ENCODE assay signal across 28 cellular contexts in the genomic region with DNA sequence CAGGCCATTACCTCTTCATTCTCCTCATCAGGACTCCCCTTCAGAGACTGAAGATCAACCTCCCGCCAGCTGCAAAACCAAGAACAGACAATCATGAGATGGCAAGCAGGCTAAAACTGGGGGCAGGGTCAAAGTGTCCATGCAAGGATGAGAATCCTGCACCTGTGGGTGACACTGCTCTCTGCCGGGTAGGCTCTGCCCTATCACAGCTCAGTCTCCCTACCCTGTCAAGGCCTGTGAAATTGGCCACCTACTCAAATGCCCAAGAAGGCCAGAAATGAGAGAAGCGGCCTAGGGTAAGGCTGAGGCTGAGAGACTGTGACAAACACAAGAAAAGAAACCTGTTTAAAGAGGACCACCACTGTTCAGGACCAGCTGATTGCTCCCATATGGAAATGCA. TPM values are rescaled to one million over a fixed set of nuclear protein-coding genes. Genes with fewer than 3 reads are reported as not detected.
DNase-seq lines count a peak whose midpoint lies in the region; ATAC-seq, FAIRE-seq and TF ChIP-seq lines count a peak whose summit lies in the region.
"Had no signal": no experiment of that assay in that cellular context is flagged by ENCODE, and none has a peak within 500 bp of the region (broad histone marks: within the 10 kb centered on the region; RNA-seq: fewer than 3 reads in every experiment).

No MANE protein-coding gene starts in this region.

- no peak overlapping the region for H3K27ac ChIP-seq in caudate nucleus (ENCODE audit: low read depth, low read length)
- H3K27ac ChIP-seq: SJCRH30 had no signal

- H3K36me3 Mint-ChIP-seq in activated naive CD8-positive, alpha-beta T cell treated with anti-CD3 and anti-CD28 coated beads for 36 hours = peaks cover 41% of the 10 kb centered on the region

- H3K9me3 Mint-ChIP-seq in stimulated activated naive CD8-positive, alpha-beta T cell treated with anti-CD3 and anti-CD28 coated beads, Interleukin-15, amount 100 ng/mL, for 72 hours = no peaks in the 10 kb centered on the region
- H3K9me3 Mint-ChIP-seq in activated naive CD8-positive, alpha-beta T cell treated with anti-CD3 and anti-CD28 coated beads for 36 hours = no peaks in the 10 kb centered on the region
- H3K9me3 Mint-ChIP-seq: CD8-positive, alpha-beta memory T cell had no signal

- FAIRE-seq in GM12891 (lab: Jason Lieb, UNC) = no peak
- FAIRE-seq: G401.6, GM18507, H1 had no signal

- no peaks in the 10 kb centered on the region for H3K27me3 Mint-ChIP-seq in stimulated activated naive CD8-positive, alpha-beta T cell treated with anti-CD3 and anti-CD28 coated beads, Interleukin-15, amount 100 ng/mL, for 72 hours
- H3K27me3 Mint-ChIP-seq in activated naive CD8-positive, alpha-beta T cell treated with anti-CD3 and anti-CD28 coated beads for 36 hours = no peaks in the 10 kb centered on the region

- no peak for DNase-seq in stimulated activated naive CD8-positive, alpha-beta T cell treated with anti-CD3 and anti-CD28 coated beads, Interleukin-15, amount 100 ng/mL, for 72 hours
- DNase-seq in stimulated activated naive CD8-positive, alpha-beta T cell treated with anti-CD3 and anti-CD28 coated beads, Interleukin-15, Interleukin-2, amounts not matched to agents 100 U/mL and 50 U/mL, for 24 hours = no peak
- DNase-seq in activated naive CD8-positive, alpha-beta T cell treated with anti-CD3 and anti-CD28 coated beads for 36 hours = no peak
- DNase-seq in caudate nucleus (lab: John Stamatoyannopoulos, UW) = no peak
- no peak for DNase-seq in GM12891 (ENCODE audit: insufficient read length, low spot score)
- DNase-seq: Calu3; CD8-positive, alpha-beta memory T cell; KBM-7; MM.1S; NCI-H1048; NCI-H1417 treated with DMSO at 0.1 percent for 48 hours; NCI-H1930; NCI-H226; NCI-H510A treated with DMSO at 0.1 percent for 48 hours; NCI-H774; NK-92 treated with Interleukin-12 subunit alpha and Interleukin-12 subunit beta, amount 100 ng/mL, for 24 hours; SJCRH30 had no signal

- peak overlapping the region; percentile 8 to 92 for H3K27ac Mint-ChIP-seq in stimulated activated naive CD8-positive, alpha-beta T cell treated with anti-CD3 and anti-CD28 coated beads, Interleukin-15, amount 100 ng/mL, for 72 hours
- H3K27ac Mint-ChIP-seq in activated naive CD8-positive, alpha-beta T cell treated with anti-CD3 and anti-CD28 coated beads for 36 hours = peak overlapping the region; percentile 14

- no peak overlapping the region for H3K4me3 Mint-ChIP-seq in stimulated activated naive CD8-positive, alpha-beta T cell treated with anti-CD3 and anti-CD28 coated beads, Interleukin-15, amount 100 ng/mL, for 72 hours
- H3K4me3 Mint-ChIP-seq in activated naive CD8-positive, alpha-beta T cell treated with anti-CD3 and anti-CD28 coated beads for 36 hours = no peak overlapping the region
- H3K4me3 Mint-ChIP-seq: CD8-positive, alpha-beta memory T cell had no signal

- no peak for TF ChIP-seq POLR2A in GM12891 (IDR thresholded peaks at IDR 0.05; ENCODE audit: low read depth, low read length)

- ATAC-seq in stimulated activated naive CD8-positive, alpha-beta T cell treated with anti-CD3 and anti-CD28 coated beads, Interleukin-15, amount 100 ng/mL, for 72 hours = no peak
- ATAC-seq in stimulated activated naive CD8-positive, alpha-beta T cell treated with anti-CD3 and anti-CD28 coated beads, Interleukin-15, Interleukin-2, amounts not matched to agents 100 U/mL and 50 U/mL, for 24 hours = no peak
- ATAC-seq in esophagus mucosa (peak; percentile 8), GM21825 (IDR thresholded peaks at IDR 0.05; ENCODE audit: unreplicated experiment) (no peak)
- ATAC-seq: HCT116, Panc1 had no signal

- peaks cover 45% of the 10 kb centered on the region for H3K4me1 Mint-ChIP-seq in stimulated activated naive CD8-positive, alpha-beta T cell treated with anti-CD3 and anti-CD28 coated beads, Interleukin-15, amount 100 ng/mL, for 72 hours
- peaks cover 31% of the 10 kb centered on the region for H3K4me1 Mint-ChIP-seq in activated naive CD8-positive, alpha-beta T cell treated with anti-CD3 and anti-CD28 coated beads for 36 hours

TF ChIP-seq in GM12891, 5 proteins besides CTCF, POLR2A, EP300 and RAD21:
- TF ChIP-seq PAX5 (IDR thresholded peaks at IDR 0.05; ENCODE audit: insufficient read depth, low read length, severe bottlenecking) (no peak), SPI1 (IDR thresholded peaks at IDR 0.05; ENCODE audit: low read depth, low read length) (no peak), POLR2AphosphoS5 (IDR thresholded peaks at IDR 0.05; ENCODE audit: low read depth, low read length) (no peak), TAF1 (IDR thresholded peaks at IDR 0.05; ENCODE audit: low read depth, low read length) (no peak), POU2F2 (IDR thresholded peaks at IDR 0.05; ENCODE audit: low read depth, low read length) (no peak)

RNA-seq across cellular contexts. Expression of gene STH, which starts 34.3 kb away (rescaled TPM):
- not detected for total RNA-seq in activated naive CD8-positive, alpha-beta T cell treated with anti-CD3 and anti-CD28 coated beads for 36 hours
- total RNA-seq in esophagus mucosa = not detected
- polyA plus RNA-seq in GM12891 (2012; ENCODE audit: low read depth, missing spikeins) = not detected
- total RNA-seq: A673; Calu3; CD8-positive, alpha-beta memory T cell; Daoy; H1; HT1080; SJCRH30 had no signal
- polyA plus RNA-seq: BJ; CD8-positive, alpha-beta memory T cell; H1 had no signal
